In genomic region chr20:48825551-48825885, GRCh38 we compare ENCODE assay signal across 12 cellular contexts. TPM values are rescaled to one million over a fixed set of nuclear protein-coding genes. Genes with fewer than 3 reads are reported as not detected.
DNase-seq lines count a peak whose midpoint lies in the region; ATAC-seq and TF ChIP-seq lines count a peak whose summit lies in the region.
"Had no signal": no experiment of that assay in that cellular context is flagged by ENCODE, and none has a peak within 500 bp of the region (broad histone marks: within the 10 kb centered on the region; RNA-seq: fewer than 3 reads in every experiment).

No MANE protein-coding gene starts in this region.

- H3K27me3 Mint-ChIP-seq in dendritic cell treated with granulocyte-macrophage colony-stimulating factor and Interleukin-4, amounts not matched to agents 40 ng/mL and 50 ng/mL, for 4 days, result no peaks in the 10 kb centered on the region
- H3K27me3 Mint-ChIP-seq in nephron (ENCODE audit: low read depth), result peaks cover 39% of the 10 kb centered on the region

- no CpG with 5 or more reads among the region's 4 CpGs for WGBS in HUES64
- 19 to 27% methylated on average over 4 of the region's 4 CpGs for WGBS in aorta, 2 donors

- peak; percentile 86 for DNase-seq in CD1c-positive myeloid dendritic cell (ENCODE audit: extremely low spot score)
- DNase-seq in aorta, result no peak
- DNase-seq in NCI-H1436 treated with DMSO at 0.1 percent for 48 hours (lab: John Stamatoyannopoulos, UW), result no peak
- no peak for DNase-seq in NCI-H2171 treated with DMSO at 0.1 percent for 48 hours (lab: John Stamatoyannopoulos, UW)
- DNase-seq: DMS53; MG63; PC-9; stimulated activated CD4-positive, alpha-beta T cell treated with anti-CD3 and anti-CD28 coated beads, Interleukin-12 subunit alpha, Interleukin-12 subunit beta, amount 100 ng/mL, for 4 hours had no signal

- peak overlapping the region; percentile 93 for H3K4me3 Mint-ChIP-seq in dendritic cell treated with granulocyte-macrophage colony-stimulating factor and Interleukin-4, amounts not matched to agents 40 ng/mL and 50 ng/mL, for 4 days
- H3K4me3 Mint-ChIP-seq in nephron, result peak overlapping the region; percentile 91 to 93 (median 92)

- no peak for ATAC-seq in aorta (ENCODE audit: low FRiP score)
- no peak for ATAC-seq in HG03432 (IDR thresholded peaks at IDR 0.05; ENCODE audit: unreplicated experiment)

- no peak overlapping the region for H3K9ac ChIP-seq in HUES64 (ENCODE audit: low read depth, low read length)

- no peak overlapping the region for H3K27ac ChIP-seq in HUES64 (ENCODE audit: low read depth, low read length)
- no peak overlapping the region for H3K27ac ChIP-seq in aorta (ENCODE audit: low read depth in 1 of 2, low read length in 2 of 2)
- H3K27ac ChIP-seq: PC-9 had no signal

- no peaks in the 10 kb centered on the region for H3K9me3 ChIP-seq in HUES64 (ENCODE audit: insufficient read depth, low read depth, low read length)
- no peaks in the 10 kb centered on the region for H3K9me3 ChIP-seq in aorta (ENCODE audit: control insufficient read depth, low read length)

- H3K4me1 ChIP-seq in HUES64 (ENCODE audit: insufficient read depth, low read length) (peaks cover 14% of the 10 kb centered on the region), aorta (ENCODE audit: control insufficient read depth in 1 of 2, insufficient read depth in 2 of 2, low read length in 2 of 2) (peaks cover 4% of the 10 kb centered on the region in 2 donors)

- H3K9me3 Mint-ChIP-seq in dendritic cell treated with granulocyte-macrophage colony-stimulating factor and Interleukin-4, amounts not matched to agents 40 ng/mL and 50 ng/mL, for 4 days, result no peaks in the 10 kb centered on the region
- H3K9me3 Mint-ChIP-seq in nephron, result no peaks in the 10 kb centered on the region

- intact Hi-C loops in dendritic cell treated with granulocyte-macrophage colony-stimulating factor and Interleukin-4, amounts not matched to agents 40 ng/mL and 50 ng/mL, for 4 days (cut with micrococcal nuclease), result loop anchor here (5.0 to 10.0 kb wide), 4 partner anchors 38 to 171 kb away; no protein-coding TSS in a partner anchor
- intact Hi-C loops in aorta (cut with DNase I), result loop anchor here (5.0 kb wide), 3 partner anchors 103 to 168 kb away; no protein-coding TSS in a partner anchor

- H3K36me3 ChIP-seq in HUES64 (ENCODE audit: insufficient read depth, low read length), result no peaks in the 10 kb centered on the region
- no peaks in the 10 kb centered on the region for H3K36me3 ChIP-seq in aorta (ENCODE audit: control insufficient read depth in 1 of 2, insufficient read depth in 2 of 2, low read length in 1 of 2)
- H3K36me3 ChIP-seq: MG63 had no signal

- H3K4me1 Mint-ChIP-seq in dendritic cell treated with granulocyte-macrophage colony-stimulating factor and Interleukin-4, amounts not matched to agents 40 ng/mL and 50 ng/mL, for 4 days (ENCODE audit: low read depth), result peaks cover 23% of the 10 kb centered on the region
- H3K4me1 Mint-ChIP-seq in nephron, result peaks cover 32% of the 10 kb centered on the region

- TF ChIP-seq CTCF in nephron (IDR thresholded peaks at IDR 0.05; ENCODE audit: unreplicated experiment in 3 of 3), result no peak

- peaks cover 62% of the 10 kb centered on the region for H3K27me3 ChIP-seq in HUES64 (ENCODE audit: insufficient read depth, low read length)
- H3K27me3 ChIP-seq in aorta (ENCODE audit: control insufficient read depth in 1 of 2, insufficient read depth in 2 of 2, low read length in 1 of 2), result no peaks in the 10 kb centered on the region
- H3K27me3 ChIP-seq: MG63 had no signal

- H3K4me3 ChIP-seq in HUES64 (ENCODE audit: low read length) (peak overlapping the region; percentile 86; the same call in 1 of the 2 replicates), aorta (ENCODE audit: low read length in 2 of 2) (no peak overlapping the region)
- H3K4me3 ChIP-seq: MG63, PC-9 had no signal

- H3K36me3 Mint-ChIP-seq in dendritic cell treated with granulocyte-macrophage colony-stimulating factor and Interleukin-4, amounts not matched to agents 40 ng/mL and 50 ng/mL, for 4 days (ENCODE audit: low read depth), result peaks cover 49% of the 10 kb centered on the region
- no peaks in the 10 kb centered on the region for H3K36me3 Mint-ChIP-seq in nephron (ENCODE audit: low read depth)

- H3K27ac Mint-ChIP-seq in dendritic cell treated with granulocyte-macrophage colony-stimulating factor and Interleukin-4, amounts not matched to agents 40 ng/mL and 50 ng/mL, for 4 days, result peak overlapping the region; percentile 91
- H3K27ac Mint-ChIP-seq in nephron, result peak overlapping the region; percentile 56 to 70 (median 60)

RNA-seq across cellular contexts. Expression of gene PREX1, which starts 2.3 kb away (rescaled TPM):
- polyA plus RNA-seq in HUES64 (2013, experiment 1 of 2), result 21.8 TPM
- polyA plus RNA-seq in HUES64 (2013, experiment 2 of 2), result 30.1 TPM
- total RNA-seq in aorta, result 10 to 100 TPM; 40.9 to 44.3 TPM
- polyA plus RNA-seq in aorta, result 10 to 100 TPM; 20.4 to 49.0 TPM
